In the genomic region with DNA sequence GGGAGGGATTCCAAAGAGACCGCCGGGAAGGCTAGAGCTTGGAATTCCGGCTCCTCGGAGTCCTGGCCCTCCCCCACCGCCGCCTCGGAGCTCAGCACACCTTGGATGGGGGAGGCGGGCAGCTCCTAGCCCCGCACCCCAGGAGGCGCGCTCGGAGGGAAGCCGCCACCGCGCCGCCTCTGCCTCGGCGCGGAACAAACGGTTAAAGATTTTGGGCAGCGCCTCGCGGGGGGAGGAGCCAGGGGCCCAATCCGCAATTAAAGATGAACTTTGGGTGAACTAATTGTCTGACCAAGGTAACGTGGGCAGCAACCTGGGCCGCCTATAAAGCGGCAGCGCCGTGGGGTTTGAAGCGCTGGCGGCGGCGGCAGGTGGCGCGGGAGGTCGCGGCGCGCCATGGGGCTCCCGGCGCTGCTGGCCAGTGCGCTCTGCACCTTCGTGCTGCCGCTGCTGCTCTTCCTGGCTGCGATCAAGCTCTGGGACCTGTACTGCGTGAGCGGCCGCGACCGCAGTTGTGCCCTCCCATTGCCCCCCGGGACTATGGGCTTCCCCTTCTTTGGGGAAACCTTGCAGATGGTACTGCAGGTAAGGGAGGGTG, we compare ENCODE assay signal across 9 cellular contexts. TPM values are rescaled to one million over a fixed set of nuclear protein-coding genes. Genes with fewer than 3 reads are reported as not detected.
DNase-seq lines count a peak whose midpoint lies in the region; ATAC-seq and TF ChIP-seq lines count a peak whose summit lies in the region.
"Had no signal": no experiment of that assay in that cellular context is flagged by ENCODE, and none has a peak within 500 bp of the region (broad histone marks: within the 10 kb centered on the region; RNA-seq: fewer than 3 reads in every experiment).

Gene CYP26A1, plus strand, starts transcription at position 355 of the 598 bp plus-strand sequence. Its CDS starts 42 bp downstream, at position 397.

- H3K36me3 ChIP-seq in left ventricle myocardium inferior, result no peaks in the 10 kb centered on the region

- POLR2A ChIA-PET in T-cell (lab: Charles Lee), result no interaction called here

- H3K27me3 ChIP-seq in HL-60 (ENCODE audit: insufficient read depth, poor library complexity, severe bottlenecking) (peaks cover 83% of the 10 kb centered on the region), left ventricle myocardium inferior (ENCODE audit: low read depth) (peaks cover 98% of the 10 kb centered on the region)

- ATAC-seq in T-cell (replicated peaks in 1 of 4), result no peak
- no peak for ATAC-seq in GM18520 (IDR thresholded peaks at IDR 0.05; ENCODE audit: unreplicated experiment)

- peak within 1 kb of the TSS in 1 of 2 donors; percentile 59 for H3K27ac Mint-ChIP-seq in T-cell

- no peak within 1 kb of the TSS for H3K27ac ChIP-seq in HL-60 (replicated peaks)
- no peak within 1 kb of the TSS for H3K27ac ChIP-seq in left ventricle myocardium inferior (replicated peaks)
- no peak within 1 kb of the TSS for H3K27ac ChIP-seq in skin epidermis
- H3K27ac ChIP-seq: epithelial cell of prostate had no signal

- H3K9me3 ChIP-seq in left ventricle myocardium inferior (replicated peaks), result no peaks in the 10 kb centered on the region

- intact Hi-C loops in left ventricle myocardium inferior (cut with micrococcal nuclease), result no loop called here

- peaks cover 21 to 41% (median 40%) of the 10 kb centered on the region in 3 donors for H3K4me1 Mint-ChIP-seq in T-cell

- H3K4me3 Mint-ChIP-seq in T-cell, result peak within 1 kb of the TSS; percentile 59 to 74 (median 63)

- H3K36me3 Mint-ChIP-seq in T-cell, result no peaks in the 10 kb centered on the region

- H3K4me3 ChIP-seq in HL-60 (replicated peaks; ENCODE audit: insufficient read depth, low read length) (peak within 1 kb of the TSS; percentile 27), left ventricle myocardium inferior (peak within 1 kb of the TSS; percentile 62), skin epidermis (peak within 1 kb of the TSS in 4 of 7 experiments; percentile 10 to 32 (median 16))

- CTCF ChIA-PET in T-cell (lab: Charles Lee), result interaction anchor here in 1 of 2 donors (0.5 kb wide), 1 partner anchor 172 kb away, joined by 3 read pairs; no protein-coding TSS in a partner anchor

- no peaks in the 10 kb centered on the region for H3K9me3 Mint-ChIP-seq in T-cell

- TF ChIP-seq CTCF in HL-60 (IDR thresholded peaks at IDR 0.05; ENCODE audit: insufficient read depth, low read length) (no peak), left ventricle myocardium inferior (IDR thresholded peaks at IDR 0.05; ENCODE audit: borderline replicate concordance) (peak; percentile 3)

- DNase-seq in HL-60 (ENCODE audit: low read depth in 1 of 2, low spot score in 1 of 2), result no peak
- DNase-seq in T-cell, result no peak
- no peak for DNase-seq in left ventricle myocardium inferior
- no peak for DNase-seq in NCI-H187 (lab: John Stamatoyannopoulos, UW)
- DNase-seq in stimulated activated CD4-positive, alpha-beta T cell treated with anti-CD3 and anti-CD28 coated beads, Interleukin-15, amount 100 ng/mL, for 24 hours, result no peak
- no peak for DNase-seq in KG1 (lab: John Stamatoyannopoulos, UW)

- peaks cover 55 to 72% of the 10 kb centered on the region in 2 donors for H3K27me3 Mint-ChIP-seq in T-cell

- peaks cover 45% of the 10 kb centered on the region for H3K4me1 ChIP-seq in left ventricle myocardium inferior

RNA-seq across cellular contexts. Expression of gene CYP26A1, which starts in this region (rescaled TPM):
- total RNA-seq in T-cell (not detected), left ventricle myocardium inferior (not detected)
